Comparison of ENCODE assay signal across 23 cellular contexts in genomic region chr19:33236696-33237390, GRCh38. TPM values are rescaled to one million over a fixed set of nuclear protein-coding genes. Genes with fewer than 3 reads are reported as not detected.
"Had no signal": no experiment of that assay in that cellular context is flagged by ENCODE, and none has a peak within 500 bp of the region (broad histone marks: within the 10 kb centered on the region; RNA-seq: fewer than 3 reads in every experiment).

No MANE protein-coding gene starts in this region.

- H3K4me1 Mint-ChIP-seq: neural crest cell had no signal

- H3K36me3 ChIP-seq: heart left ventricle, pancreas, tibial nerve, upper lobe of right lung, vagina had no signal

- H3K27ac ChIP-seq: coronary artery, heart left ventricle, pancreas, testis, tibial nerve, upper lobe of right lung, vagina had no signal

- H3K27me3 Mint-ChIP-seq: stimulated activated naive CD8-positive, alpha-beta T cell treated with anti-CD3 and anti-CD28 coated beads, Interleukin-15, amount 100 ng/mL, for 72 hours had no signal

- H3K4me3 ChIP-seq: coronary artery, heart left ventricle, pancreas, testis, tibial nerve, upper lobe of right lung, vagina had no signal

- FAIRE-seq: pancreas had no signal

- H3K4me1 ChIP-seq: pancreas had no signal

- H3K36me3 Mint-ChIP-seq: naive thymus-derived CD4-positive, alpha-beta T cell; stimulated activated naive B cell treated with anti-CD40 and anti-IgM and Interleukin-4, amounts not matched to agents 10 μg/mL and 1 μg/mL and 100 μg/mL, for 72 hours had no signal

- ATAC-seq: heart left ventricle; naive thymus-derived CD4-positive, alpha-beta T cell; pancreas; sciatic nerve; stimulated activated naive B cell treated with anti-CD40 and anti-IgM and Interleukin-4, amounts not matched to agents 10 μg/mL and 1 μg/mL and 100 μg/mL, for 72 hours; stimulated activated naive CD8-positive, alpha-beta T cell treated with anti-CD3 and anti-CD28 coated beads, Interleukin-15, amount 100 ng/mL, for 72 hours; upper lobe of right lung had no signal

- H3K27ac Mint-ChIP-seq: progenitor cell of endocrine pancreas; stimulated activated naive B cell treated with anti-CD40 and anti-IgM and Interleukin-4, amounts not matched to agents 10 μg/mL and 1 μg/mL and 100 μg/mL, for 72 hours; stimulated activated naive CD8-positive, alpha-beta T cell treated with anti-CD3 and anti-CD28 coated beads, Interleukin-15, amount 100 ng/mL, for 72 hours had no signal

- H3K9me3 Mint-ChIP-seq: neural crest cell; stimulated activated naive B cell treated with anti-CD40 and anti-IgM and Interleukin-4, amounts not matched to agents 10 μg/mL and 1 μg/mL and 100 μg/mL, for 72 hours; stimulated activated naive CD8-positive, alpha-beta T cell treated with anti-CD3 and anti-CD28 coated beads, Interleukin-15, amount 100 ng/mL, for 72 hours had no signal

- H3K4me3 Mint-ChIP-seq: naive thymus-derived CD4-positive, alpha-beta T cell; neural crest cell; stimulated activated naive B cell treated with anti-CD40 and anti-IgM and Interleukin-4, amounts not matched to agents 10 μg/mL and 1 μg/mL and 100 μg/mL, for 72 hours; stimulated activated naive CD8-positive, alpha-beta T cell treated with anti-CD3 and anti-CD28 coated beads, Interleukin-15, amount 100 ng/mL, for 72 hours had no signal

- DNase-seq: effector CD4-positive, alpha-beta T cell; foreskin melanocyte; hippocampal formation; kidney glomerular epithelial cell; mammary epithelial cell; naive thymus-derived CD4-positive, alpha-beta T cell; nucleus accumbens; stimulated activated CD4-positive, alpha-beta T cell treated with anti-CD3 and anti-CD28 coated beads, Interleukin-2, amount 100 ng/mL, for 24 hours; stimulated activated CD4-positive, alpha-beta T cell treated with anti-CD3 and anti-CD28 coated beads, Interleukin-4, amount 100 ng/mL, for 4 hours; stimulated activated naive B cell treated with anti-CD40 and anti-IgM and Interleukin-4, amounts not matched to agents 10 μg/mL and 1 μg/mL and 100 μg/mL, for 72 hours; stimulated activated naive CD8-positive, alpha-beta T cell treated with anti-CD3 and anti-CD28 coated beads, Interleukin-15, amount 100 ng/mL, for 72 hours; testis; upper lobe of right lung had no signal

- H3K9me3 ChIP-seq: heart left ventricle, pancreas, testis, tibial nerve, upper lobe of right lung, vagina had no signal

- H3K27me3 ChIP-seq: pancreas, testis, upper lobe of right lung, vagina had no signal

RNA-seq across cellular contexts. Expression of gene SLC7A10, which starts 11.2 kb away (rescaled TPM):
- total RNA-seq: dermis microvascular lymphatic vessel endothelial cell; mammary epithelial cell; mononuclear cell; naive thymus-derived CD4-positive, alpha-beta T cell had no signal
- polyA plus RNA-seq: mammary epithelial cell; naive thymus-derived CD4-positive, alpha-beta T cell had no signal

RNA-seq across cellular contexts. Expression of gene LRP3, which starts 42.7 kb away (rescaled TPM):
- polyA plus RNA-seq: naive thymus-derived CD4-positive, alpha-beta T cell had no signal
